Comparison of ENCODE assay signal across 27 cellular contexts in genomic region chr19:3646336-3647092, GRCh38.
"Had no signal": no experiment of that assay in that cellular context is flagged by ENCODE, and none has a peak within 500 bp of the region (broad histone marks: within the 10 kb centered on the region; RNA-seq: fewer than 3 reads in every experiment).

No MANE protein-coding gene starts in this region.

- H3K4me3 ChIP-seq: SK-N-MC had no signal

- H3K27me3 ChIP-seq: brain microvascular endothelial cell had no signal

- ATAC-seq: activated CD8-positive, alpha-beta memory T cell treated with anti-CD3 and anti-CD28 coated beads, Interleukin-2, amount 10 ng/mL, durations not matched to agents 7 days and 5 days; activated naive CD8-positive, alpha-beta T cell treated with anti-CD3 and anti-CD28 coated beads, Interleukin-2, amount 50 U/mL, for 24 hours; Panc1 had no signal

- H3K27ac ChIP-seq: brain microvascular endothelial cell, SK-N-MC, WERI-Rb-1 had no signal

- DNase-seq: activated CD4-positive, alpha-beta memory T cell treated with anti-CD3 and anti-CD28 coated beads, Interleukin-2, amount 10 ng/mL, durations not matched to agents 7 days and 5 days; activated CD4-positive, alpha-beta T cell treated with anti-CD3 and anti-CD28 coated beads for 1 hour; activated CD4-positive, alpha-beta T cell treated with anti-CD3 and anti-CD28 coated beads for 48 hours; activated CD4-positive, CD25-positive, alpha-beta regulatory T cell; activated CD8-positive, alpha-beta memory T cell treated with anti-CD3 and anti-CD28 coated beads for 24 hours; activated CD8-positive, alpha-beta memory T cell treated with anti-CD3 and anti-CD28 coated beads, Interleukin-2, amount 10 ng/mL, durations not matched to agents 7 days and 5 days; activated CD8-positive, alpha-beta memory T cell treated with anti-CD3 and anti-CD28 coated beads, Interleukin-2, amount 50 U/mL, for 48 hours; activated effector memory CD4-positive, alpha-beta T cell treated with Interleukin-2 at 50 U/mL for 16 hours; activated naive CD4-positive, alpha-beta T cell treated with anti-CD3 and anti-CD28 coated beads, Interleukin-2, amount 10 ng/mL, durations not matched to agents 7 days and 5 days; activated naive CD8-positive, alpha-beta T cell treated with anti-CD3 and anti-CD28 coated beads, Interleukin-2, amount 50 U/mL, for 24 hours; activated T-cell treated with anti-CD3 and anti-CD28 coated beads, Interleukin-2, amount 50 U/mL, for 48 hours; amniotic stem cell; aorta; brain microvascular endothelial cell; central memory CD4-positive, alpha-beta T cell; Karpas-422; NCI-H1105; NCI-H1417 treated with DMSO at 0.1 percent for 48 hours; NCI-H187 treated with DMSO at 0.1 percent for 48 hours; NCI-H2081; NCI-H345; NCI-H524 treated with DMSO at 0.1 percent for 48 hours; Right ventricle myocardium superior; T1000; WERI-Rb-1 had no signal
